ENCODE assay signal across 14 cellular contexts in genomic region chr1:54582566-54583306, GRCh38. TPM values are rescaled to one million over a fixed set of nuclear protein-coding genes. Genes with fewer than 3 reads are reported as not detected.
DNase-seq lines count a peak whose midpoint lies in the region; ATAC-seq and TF ChIP-seq lines count a peak whose summit lies in the region.
"Had no signal": no experiment of that assay in that cellular context is flagged by ENCODE, and none has a peak within 500 bp of the region (broad histone marks: within the 10 kb centered on the region; RNA-seq: fewer than 3 reads in every experiment).

No MANE protein-coding gene starts in this region.

- DNase-seq in Ammon's horn (ENCODE audit: low spot score), result peak; percentile 51
- peak; percentile 35 for DNase-seq in NCI-H1105 (lab: John Stamatoyannopoulos, UW)
- DNase-seq in coronary artery (ENCODE audit: low spot score), result no peak
- peak; percentile 73 for DNase-seq in nephron progenitor cell
- DNase-seq in HK-2 (ENCODE audit: unreplicated experiment), result no peak
- no peak for DNase-seq in RPMI8226
- no peak for DNase-seq in CD14-positive monocyte (ENCODE audit: low spot score)
- DNase-seq: activated CD4-positive, alpha-beta memory T cell treated with anti-CD3 and anti-CD28 coated beads, Interleukin-2, amount 10 ng/mL, durations not matched to agents 7 days and 5 days; activated naive CD4-positive, alpha-beta T cell treated with anti-CD3 and anti-CD28 coated beads, Interleukin-2, amount 10 ng/mL, durations not matched to agents 7 days and 5 days; NCI-H1694 had no signal

- no peak overlapping the region for H3K4me3 ChIP-seq in coronary artery
- H3K4me3 ChIP-seq: BLaER1, SJSA1, vagina had no signal

- H3K9me3 Mint-ChIP-seq in nephron progenitor cell, result no peaks in the 10 kb centered on the region
- no peaks in the 10 kb centered on the region for H3K9me3 Mint-ChIP-seq in CD14-positive monocyte
- H3K9me3 Mint-ChIP-seq: activated CD4-positive, alpha-beta memory T cell treated with anti-CD3 and anti-CD28 coated beads, Interleukin-2, amount 10 ng/mL, durations not matched to agents 7 days and 5 days; activated naive CD4-positive, alpha-beta T cell treated with anti-CD3 and anti-CD28 coated beads, Interleukin-2, amount 10 ng/mL, durations not matched to agents 7 days and 5 days had no signal

- H3K4me3 Mint-ChIP-seq in nephron progenitor cell (peak overlapping the region; percentile 36), CD14-positive monocyte (no peak overlapping the region)
- H3K4me3 Mint-ChIP-seq: activated CD4-positive, alpha-beta memory T cell treated with anti-CD3 and anti-CD28 coated beads, Interleukin-2, amount 10 ng/mL, durations not matched to agents 7 days and 5 days; activated naive CD4-positive, alpha-beta T cell treated with anti-CD3 and anti-CD28 coated beads, Interleukin-2, amount 10 ng/mL, durations not matched to agents 7 days and 5 days had no signal

- H3K4me1 Mint-ChIP-seq in nephron progenitor cell (peaks cover 50% of the 10 kb centered on the region), CD14-positive monocyte (no peaks in the 10 kb centered on the region)
- H3K4me1 Mint-ChIP-seq: activated CD4-positive, alpha-beta memory T cell treated with anti-CD3 and anti-CD28 coated beads, Interleukin-2, amount 10 ng/mL, durations not matched to agents 7 days and 5 days; activated naive CD4-positive, alpha-beta T cell treated with anti-CD3 and anti-CD28 coated beads, Interleukin-2, amount 10 ng/mL, durations not matched to agents 7 days and 5 days had no signal

- TF ChIP-seq CTCF in coronary artery (IDR thresholded peaks at IDR 0.05), result no peak
- no peak for TF ChIP-seq CTCF in nephron progenitor cell (IDR thresholded peaks at IDR 0.05)
- no peak for TF ChIP-seq CTCF in CD14-positive monocyte (IDR thresholded peaks at IDR 0.05)

- H3K27ac ChIP-seq in coronary artery, result peak overlapping the region; percentile 92 to 95
- H3K27ac ChIP-seq: BLaER1, SJSA1 had no signal

- no peaks in the 10 kb centered on the region for H3K27me3 Mint-ChIP-seq in nephron progenitor cell (ENCODE audit: low read depth, poor library complexity)
- H3K27me3 Mint-ChIP-seq in CD14-positive monocyte (ENCODE audit: low read depth in 3 of 3), result peaks cover 0 to 4% (median 0%) of the 10 kb centered on the region in 3 donors
- H3K27me3 Mint-ChIP-seq: activated CD4-positive, alpha-beta memory T cell treated with anti-CD3 and anti-CD28 coated beads, Interleukin-2, amount 10 ng/mL, durations not matched to agents 7 days and 5 days; activated naive CD4-positive, alpha-beta T cell treated with anti-CD3 and anti-CD28 coated beads, Interleukin-2, amount 10 ng/mL, durations not matched to agents 7 days and 5 days had no signal

- no peak for ATAC-seq in HG02852 (IDR thresholded peaks at IDR 0.05; ENCODE audit: unreplicated experiment)

- intact Hi-C loops in CD14-positive monocyte (cut with micrococcal nuclease), result no loop called here

- H3K27ac Mint-ChIP-seq in nephron progenitor cell (peak overlapping the region; percentile 56), CD14-positive monocyte (peak overlapping the region in 1 of 7 donors; percentile 55)
- H3K27ac Mint-ChIP-seq: activated CD4-positive, alpha-beta memory T cell treated with anti-CD3 and anti-CD28 coated beads, Interleukin-2, amount 10 ng/mL, durations not matched to agents 7 days and 5 days; activated naive CD4-positive, alpha-beta T cell treated with anti-CD3 and anti-CD28 coated beads, Interleukin-2, amount 10 ng/mL, durations not matched to agents 7 days and 5 days had no signal

- no peaks in the 10 kb centered on the region for H3K36me3 Mint-ChIP-seq in nephron progenitor cell (ENCODE audit: low read depth)
- peaks cover 5 to 6% of the 10 kb centered on the region in 2 donors for H3K36me3 Mint-ChIP-seq in CD14-positive monocyte
- H3K36me3 Mint-ChIP-seq: activated naive CD4-positive, alpha-beta T cell treated with anti-CD3 and anti-CD28 coated beads, Interleukin-2, amount 10 ng/mL, durations not matched to agents 7 days and 5 days had no signal

RNA-seq across cellular contexts. Expression of gene ACOT11, which starts 34.7 kb away (rescaled TPM):
- polyA plus RNA-seq in CD14-positive monocyte, result under 1 TPM; 0.18 to 0.79 TPM

RNA-seq across cellular contexts. Expression of gene FAM151A, which starts 40.6 kb away (rescaled TPM):
- polyA plus RNA-seq in CD14-positive monocyte, result not detected

RNA-seq across cellular contexts. Expression of gene MROH7, which starts 58.9 kb away (rescaled TPM):
- not detected for polyA plus RNA-seq in CD14-positive monocyte

Comparison
In these comparisons a context has a peak if more than half of its experiments do, and no peak if none do; other contexts are left out.
1. DNase-seq: peak in Ammon's horn (single experiment), NCI-H1105 (single experiment) and nephron progenitor cell (single experiment); none in coronary artery (single experiment), HK-2 (single experiment), RPMI8226 (single experiment) and CD14-positive monocyte (single experiment).